ENCODE assay signal across 8 cellular contexts in the genomic region with DNA sequence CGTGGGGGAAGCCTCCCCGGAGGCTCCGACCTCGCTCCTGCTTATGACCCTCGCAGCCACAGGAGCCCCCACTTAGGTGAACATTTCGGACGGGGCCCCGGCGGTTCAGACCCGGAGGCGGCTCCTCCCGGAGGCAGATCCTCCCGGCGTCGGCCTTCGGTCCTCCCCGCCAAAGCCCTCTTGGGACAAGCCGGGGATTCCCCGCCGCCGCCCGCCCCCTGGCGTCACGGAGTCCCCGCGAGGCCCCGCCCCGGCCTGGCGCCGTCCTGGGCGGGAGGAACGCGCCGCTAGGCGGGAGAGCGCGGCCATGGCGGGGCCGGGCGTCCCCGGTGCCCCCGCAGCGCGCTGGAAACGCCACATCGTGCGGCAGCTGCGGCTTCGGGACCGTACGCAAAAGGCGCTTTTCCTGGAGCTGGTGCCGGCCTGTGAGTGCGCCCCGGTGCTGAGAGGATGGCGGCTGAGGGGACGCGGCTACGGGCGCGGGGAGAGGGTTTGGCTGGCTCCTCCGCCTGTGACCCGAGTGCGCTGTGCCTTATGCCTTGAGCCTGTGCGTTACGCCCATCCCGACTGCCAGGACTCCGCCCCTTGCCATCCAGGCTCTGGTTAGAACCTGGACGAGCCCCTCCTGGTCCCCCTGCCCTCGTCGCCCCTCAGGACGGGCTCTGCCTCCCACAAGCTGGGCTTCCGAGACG. TPM values are rescaled to one million over a fixed set of nuclear protein-coding genes. Genes with fewer than 3 reads are reported as not detected.
DNase-seq lines count a peak whose midpoint lies in the region; ATAC-seq and TF ChIP-seq lines count a peak whose summit lies in the region.

A gene with protein sequence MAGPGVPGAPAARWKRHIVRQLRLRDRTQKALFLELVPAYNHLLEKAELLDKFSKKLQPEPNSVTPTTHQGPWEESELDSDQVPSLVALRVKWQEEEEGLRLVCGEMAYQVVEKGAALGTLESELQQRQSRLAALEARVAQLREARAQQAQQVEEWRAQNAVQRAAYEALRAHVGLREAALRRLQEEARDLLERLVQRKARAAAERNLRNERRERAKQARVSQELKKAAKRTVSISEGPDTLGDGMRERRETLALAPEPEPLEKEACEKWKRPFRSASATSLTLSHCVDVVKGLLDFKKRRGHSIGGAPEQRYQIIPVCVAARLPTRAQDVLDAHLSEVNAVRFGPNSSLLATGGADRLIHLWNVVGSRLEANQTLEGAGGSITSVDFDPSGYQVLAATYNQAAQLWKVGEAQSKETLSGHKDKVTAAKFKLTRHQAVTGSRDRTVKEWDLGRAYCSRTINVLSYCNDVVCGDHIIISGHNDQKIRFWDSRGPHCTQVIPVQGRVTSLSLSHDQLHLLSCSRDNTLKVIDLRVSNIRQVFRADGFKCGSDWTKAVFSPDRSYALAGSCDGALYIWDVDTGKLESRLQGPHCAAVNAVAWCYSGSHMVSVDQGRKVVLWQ (plus strand): TSS at position 273 of the 692 bp plus-strand sequence. CDS start 35 bp downstream, at position 308.

- peaks cover 48% of the 10 kb centered on the region for H3K36me3 Mint-ChIP-seq in activated CD4-positive, alpha-beta T cell treated with anti-CD3 and anti-CD28 coated beads, Interleukin-2, amount 10 ng/mL, durations not matched to agents 24 days and 14 days (ENCODE audit: low read depth)

- peaks cover 30 to 73% of the 10 kb centered on the region in 2 donors for H3K4me1 ChIP-seq in left lung

- intact Hi-C loops in activated CD4-positive, alpha-beta T cell treated with anti-CD3 and anti-CD28 coated beads, Interleukin-2, amount 10 ng/mL, durations not matched to agents 24 days and 14 days (cut with micrococcal nuclease): loop anchor here (1.0 kb wide), 2 partner anchors 92 to 328 kb away; partner anchors contain the start of gene FCHSD2
- intact Hi-C loops in left lung (cut with DNase I): loop anchor here in 1 of 2 donors (5.0 kb wide), 1 partner anchor 92 kb away; no protein-coding TSS in a partner anchor

- H3K9me3 Mint-ChIP-seq in activated CD4-positive, alpha-beta T cell treated with anti-CD3 and anti-CD28 coated beads, Interleukin-2, amount 10 ng/mL, durations not matched to agents 24 days and 14 days: no peaks in the 10 kb centered on the region

- TF ChIP-seq CTCF in coronary artery (IDR thresholded peaks at IDR 0.05) (no peak), left lung (IDR thresholded peaks at IDR 0.05) (peak; percentile 24 to 46)

- ATAC-seq in HG03175 (IDR thresholded peaks at IDR 0.05; ENCODE audit: unreplicated experiment): peak; percentile 61
- ATAC-seq in left lung: peak; percentile 91

- H3K27me3 Mint-ChIP-seq in activated CD4-positive, alpha-beta T cell treated with anti-CD3 and anti-CD28 coated beads, Interleukin-2, amount 10 ng/mL, durations not matched to agents 24 days and 14 days: no peaks in the 10 kb centered on the region

- peak within 1 kb of the TSS; percentile 92 for H3K4me3 Mint-ChIP-seq in activated CD4-positive, alpha-beta T cell treated with anti-CD3 and anti-CD28 coated beads, Interleukin-2, amount 10 ng/mL, durations not matched to agents 24 days and 14 days

- H3K36me3 ChIP-seq in left lung: peaks cover 0 to 30% of the 10 kb centered on the region in 2 donors

- no peaks in the 10 kb centered on the region for H3K9me3 ChIP-seq in left lung

- peak; percentile 79 for TF ChIP-seq POLR2A in GM18951 (IDR thresholded peaks at IDR 0.05; ENCODE audit: extremely low read depth, insufficient read depth, insufficient read length)

- H3K4me3 ChIP-seq in coronary artery: peak within 1 kb of the TSS; percentile 82
- peak within 1 kb of the TSS; percentile 79 to 98 for H3K4me3 ChIP-seq in left lung

- DNase-seq in AML-193 (lab: John Stamatoyannopoulos, UW): peak; percentile 74 to 75
- peak; percentile 90 for DNase-seq in NCI-H510A (lab: John Stamatoyannopoulos, UW)
- DNase-seq in activated CD4-positive, alpha-beta T cell treated with anti-CD3 and anti-CD28 coated beads, Interleukin-2, amount 10 ng/mL, durations not matched to agents 24 days and 14 days: peak; percentile 98
- DNase-seq in coronary artery (ENCODE audit: low spot score): peak; percentile 91
- peak; percentile 88 to 97 for DNase-seq in left lung
- peak; percentile 84 to 89 for DNase-seq in stimulated activated CD4-positive, alpha-beta T cell treated with anti-CD3 and anti-CD28 coated beads, Interleukin-2, amount 100 ng/mL, for 48 hours

- H3K4me1 Mint-ChIP-seq in activated CD4-positive, alpha-beta T cell treated with anti-CD3 and anti-CD28 coated beads, Interleukin-2, amount 10 ng/mL, durations not matched to agents 24 days and 14 days: peaks cover 42% of the 10 kb centered on the region

- H3K27me3 ChIP-seq in left lung: no peaks in the 10 kb centered on the region

- in situ Hi-C loops in GM18951 (cut with MboI; ENCODE audit: low sequenced_read_pairs, unreplicated experiment): no loop called here

- peak within 1 kb of the TSS; percentile 100 for H3K27ac Mint-ChIP-seq in activated CD4-positive, alpha-beta T cell treated with anti-CD3 and anti-CD28 coated beads, Interleukin-2, amount 10 ng/mL, durations not matched to agents 24 days and 14 days

- H3K27ac ChIP-seq in coronary artery (peak within 1 kb of the TSS; percentile 89 to 90), left lung (peak within 1 kb of the TSS; percentile 86 to 98)

RNA-seq across cellular contexts. Expression of the gene that starts here (rescaled TPM):
- total RNA-seq in activated CD4-positive, alpha-beta T cell treated with anti-CD3 and anti-CD28 coated beads, Interleukin-2, amount 10 ng/mL, durations not matched to agents 24 days and 14 days: 74.1 and 75.8 TPM in 2 replicates
- 10 to 100 TPM; 41.5 to 87.3 TPM for total RNA-seq in left lung

Comparison
In these comparisons a context has a peak if more than half of its experiments do, and no peak if none do; other contexts are left out.
1. Peak in every context shown above with its lines: DNase-seq, ATAC-seq, H3K4me3 ChIP-seq and H3K27ac ChIP-seq.